Comparison of ENCODE assay signal across 8 cellular contexts in genomic region chr16:8963825-8964441, GRCh38. TPM values are rescaled to one million over a fixed set of nuclear protein-coding genes. Genes with fewer than 3 reads are reported as not detected.
DNase-seq lines count a peak whose midpoint lies in the region; TF ChIP-seq lines count a peak whose summit lies in the region.

Gene USP7 (minus strand): TSS chr16:8963906. CDS start chr16:8963285, 621 bp downstream.

- H3K27me3 ChIP-seq in H7 (ENCODE audit: control insufficient read depth, insufficient read depth, low read length) (peaks cover 2% of the 10 kb centered on the region; the same call in 1 of the 2 replicates), neuron (ENCODE audit: insufficient read depth, low read length) (no peaks in the 10 kb centered on the region), subcutaneous abdominal adipose tissue (ENCODE audit: control insufficient read depth in 5 of 5, insufficient read depth in 4 of 5, low read length in 5 of 5) (no peaks in the 10 kb centered on the region)

- H3K27ac ChIP-seq in subcutaneous abdominal adipose tissue (ENCODE audit: low read depth, low read length) = peak within 1 kb of the TSS; percentile 74

- H3K4me1 ChIP-seq in neuron (ENCODE audit: insufficient read depth, low read length) (peaks cover 35% of the 10 kb centered on the region), subcutaneous abdominal adipose tissue (ENCODE audit: control insufficient read depth in 5 of 5, insufficient read depth in 5 of 5, low read length in 5 of 5) (peaks cover 13 to 47% (median 42%) of the 10 kb centered on the region in 5 donors)

- DNase-seq in ELR (ENCODE audit: low read depth) (peak; percentile 91), H7 (peak; percentile 97), LoVo (ENCODE audit: low spot score) (peak; percentile 91), SIG-M5 (lab: John Stamatoyannopoulos, UW) (peak; percentile 24), activated gamma-delta T cell (lab: John Stamatoyannopoulos, UW) (peak; percentile 85), foreskin fibroblast (peak; percentile 90 to 97)

- no peak for TF ChIP-seq CTCF in foreskin fibroblast (IDR thresholded peaks at IDR 0.05; ENCODE audit: low read depth, low read length)

- peak within 1 kb of the TSS; percentile 89 for H3K4me3 ChIP-seq in H7 (ENCODE audit: insufficient read depth, low read depth, low read length)
- peak within 1 kb of the TSS; percentile 64 to 81 for H3K4me3 ChIP-seq in foreskin fibroblast (ENCODE audit: low read depth in 1 of 2, low read length in 2 of 2)
- H3K4me3 ChIP-seq in neuron (ENCODE audit: low read length) = peak within 1 kb of the TSS; percentile 94
- peak within 1 kb of the TSS; percentile 71 to 81 (median 77) for H3K4me3 ChIP-seq in subcutaneous abdominal adipose tissue (ENCODE audit: low read depth in 1 of 5, low read length in 5 of 5)

- H3K9ac ChIP-seq in subcutaneous abdominal adipose tissue (ENCODE audit: low read length in 5 of 5) = peak within 1 kb of the TSS in 4 of 5 donors; percentile 75 to 88 (median 86)

- no peaks in the 10 kb centered on the region for H3K36me3 ChIP-seq in H7 (replicated peaks; ENCODE audit: control insufficient read depth, insufficient read depth, low read length)
- no peaks in the 10 kb centered on the region for H3K36me3 ChIP-seq in neuron (ENCODE audit: insufficient read depth, low read length)
- H3K36me3 ChIP-seq in subcutaneous abdominal adipose tissue (ENCODE audit: control insufficient read depth in 5 of 5, insufficient read depth in 5 of 5, low read length in 5 of 5) = no peaks in the 10 kb centered on the region

- H3K9me3 ChIP-seq in neuron (ENCODE audit: low read length) (no peaks in the 10 kb centered on the region), subcutaneous abdominal adipose tissue (ENCODE audit: control insufficient read depth in 5 of 5, low read length in 5 of 5) (no peaks in the 10 kb centered on the region)

- H2AFZ ChIP-seq in neuron (ENCODE audit: low read depth, low read length) = peak within 1 kb of the TSS; percentile 34

RNA-seq across cellular contexts. Expression of gene USP7, which starts in this region (rescaled TPM):
- 63.6 and 80.7 TPM in 2 replicates for total RNA-seq in H7 (2014; rRNA removed; shearing (Covaris generic))

Comparison
In these comparisons a context has a peak if more than half of its experiments do, and no peak if none do; other contexts are left out.
1. Peak in every context shown above with its lines: DNase-seq, H3K4me3 ChIP-seq and H3K27ac ChIP-seq.
2. DNase-seq: peak in every context shown above with its lines; median percentile 97 in H7; 94 in foreskin fibroblast; 91 in ELR; 91 in LoVo; 85 in activated gamma-delta T cell; 24 in SIG-M5.